8 cellular contexts compared by ENCODE assay signal in genomic region chr7:106947244-106947728, GRCh38.
A peak's percentile ranks its signal among the peaks of the same experiment; 100 is the strongest.
DNase-seq lines count a peak whose midpoint lies in the region; ATAC-seq, FAIRE-seq and TF ChIP-seq lines count a peak whose summit lies in the region.

No MANE protein-coding gene starts in this region.

- ATAC-seq in CD4-positive, alpha-beta T cell (ENCODE audit: poor library complexity): peak; percentile 59
- peak; percentile 60 for ATAC-seq in GM18873 (IDR thresholded peaks at IDR 0.05; ENCODE audit: low FRiP score, unreplicated experiment)
- peak; percentile 75 to 89 for ATAC-seq in stimulated activated naive B cell treated with anti-CD40 and anti-IgM and Interleukin-4, amounts not matched to agents 10 μg/mL and 1 μg/mL and 100 μg/mL, for 72 hours (replicated peaks)

- H3K9me3 Mint-ChIP-seq in CD4-positive, alpha-beta T cell: no peaks in the 10 kb centered on the region
- no peaks in the 10 kb centered on the region for H3K9me3 Mint-ChIP-seq in stimulated activated naive B cell treated with anti-CD40 and anti-IgM and Interleukin-4, amounts not matched to agents 10 μg/mL and 1 μg/mL and 100 μg/mL, for 72 hours

- H3K4me3 ChIP-seq in MG63: no peak overlapping the region

- H3K36me3 Mint-ChIP-seq in CD4-positive, alpha-beta T cell (ENCODE audit: low read depth): no peaks in the 10 kb centered on the region
- no peaks in the 10 kb centered on the region for H3K36me3 Mint-ChIP-seq in stimulated activated naive B cell treated with anti-CD40 and anti-IgM and Interleukin-4, amounts not matched to agents 10 μg/mL and 1 μg/mL and 100 μg/mL, for 72 hours

- H3K27ac Mint-ChIP-seq in CD4-positive, alpha-beta T cell: no peak overlapping the region
- no peak overlapping the region for H3K27ac Mint-ChIP-seq in stimulated activated naive B cell treated with anti-CD40 and anti-IgM and Interleukin-4, amounts not matched to agents 10 μg/mL and 1 μg/mL and 100 μg/mL, for 72 hours

- H3K36me3 ChIP-seq in MG63: no peaks in the 10 kb centered on the region

- no peaks in the 10 kb centered on the region for H3K27me3 ChIP-seq in CD4-positive, alpha-beta T cell (ENCODE audit: control insufficient read depth, insufficient read depth, low read length)
- H3K27me3 ChIP-seq in MG63: no peaks in the 10 kb centered on the region

- TF ChIP-seq CTCF in CD4-positive, alpha-beta T cell (IDR thresholded peaks at IDR 0.05): peak; percentile 33

- H3K4me1 Mint-ChIP-seq in CD4-positive, alpha-beta T cell (ENCODE audit: low read depth): no peaks in the 10 kb centered on the region
- no peaks in the 10 kb centered on the region for H3K4me1 Mint-ChIP-seq in stimulated activated naive B cell treated with anti-CD40 and anti-IgM and Interleukin-4, amounts not matched to agents 10 μg/mL and 1 μg/mL and 100 μg/mL, for 72 hours

- POLR2A ChIA-PET in CD4-positive, alpha-beta T cell (lab: Charles Lee): interaction anchor here (0.6 to 1.0 kb wide), 2 partner anchors 179 to 203 kb away, joined by 4 to 5 read pairs; no protein-coding TSS in a partner anchor

- CTCF ChIA-PET in CD4-positive, alpha-beta T cell (lab: Charles Lee): interaction anchor here (0.8 to 0.9 kb wide), 2 partner anchors 202 to 203 kb away, joined by 3 read pairs; no protein-coding TSS in a partner anchor

- H3K4me3 Mint-ChIP-seq in CD4-positive, alpha-beta T cell: no peak overlapping the region
- no peak overlapping the region for H3K4me3 Mint-ChIP-seq in stimulated activated naive B cell treated with anti-CD40 and anti-IgM and Interleukin-4, amounts not matched to agents 10 μg/mL and 1 μg/mL and 100 μg/mL, for 72 hours

- intact Hi-C loops in CD4-positive, alpha-beta T cell (cut with DNase I, micrococcal nuclease): loop anchor here (1.0 to 10.0 kb wide), 2 partner anchors 203 to 778 kb away; no protein-coding TSS in a partner anchor

- no peak overlapping the region for H3K27ac ChIP-seq in CD4-positive, alpha-beta T cell (ENCODE audit: low read depth, low read length)

- in situ Hi-C loops in T47D (cut with HindIII; ENCODE audit: low pct_unique_long_range_greater_than_20kb, low sequenced_read_pairs): no loop called here

- no peaks in the 10 kb centered on the region for H3K9me3 ChIP-seq in CD4-positive, alpha-beta T cell (ENCODE audit: control insufficient read depth, low read length)
- H3K9me3 ChIP-seq in MG63: no peaks in the 10 kb centered on the region

- FAIRE-seq in islet of Langerhans (lab: Jason Lieb, UNC): peak; percentile 86

- peak in 4 of 10 experiments; percentile 5 to 20 (median 9) for DNase-seq in CD4-positive, alpha-beta T cell
- peak; percentile 22 for DNase-seq in MG63
- DNase-seq in RPMI7951 (ENCODE audit: low read depth): peak; percentile 67
- DNase-seq in T47D (ENCODE audit: low read depth in 1 of 2, low spot score in 1 of 2): peak; percentile 14 to 74
- DNase-seq in stimulated activated naive B cell treated with anti-CD40 and anti-IgM and Interleukin-4, amounts not matched to agents 10 μg/mL and 1 μg/mL and 100 μg/mL, for 72 hours: peak; percentile 8
- DNase-seq in 8988T: no peak

- no peaks in the 10 kb centered on the region for H3K27me3 Mint-ChIP-seq in CD4-positive, alpha-beta T cell
- H3K27me3 Mint-ChIP-seq in stimulated activated naive B cell treated with anti-CD40 and anti-IgM and Interleukin-4, amounts not matched to agents 10 μg/mL and 1 μg/mL and 100 μg/mL, for 72 hours: no peaks in the 10 kb centered on the region
